ENCODE assay signal across 12 cellular contexts in genomic region chrX:70479197-70479969, GRCh38. TPM values are rescaled to one million over a fixed set of nuclear protein-coding genes. Genes with fewer than 3 reads are reported as not detected.
DNase-seq lines count a peak whose midpoint lies in the region; ATAC-seq, FAIRE-seq and TF ChIP-seq lines count a peak whose summit lies in the region.
"Had no signal": no experiment of that assay in that cellular context is flagged by ENCODE, and none has a peak within 500 bp of the region (broad histone marks: within the 10 kb centered on the region; RNA-seq: fewer than 3 reads in every experiment).

No MANE protein-coding gene starts in this region.

- TF ChIP-seq CTCF in A549 (IDR thresholded peaks at IDR 0.05) (no peak), chondrocyte (IDR thresholded peaks at IDR 0.05) (no peak)

- H3K27ac Mint-ChIP-seq in chondrocyte (ENCODE audit: unreplicated experiment): peak overlapping the region; percentile 79
- H3K27ac Mint-ChIP-seq: CD4-positive, alpha-beta T cell; stimulated activated naive B cell treated with anti-CD40 and anti-IgM and Interleukin-4, amounts not matched to agents 10 μg/mL and 1 μg/mL and 100 μg/mL, for 72 hours; T-cell had no signal

- H3K4me3 ChIP-seq in A549 (no peak overlapping the region), mesenchymal stem cell (ENCODE audit: insufficient read depth in 1 of 2, low read depth in 1 of 2, low read length in 2 of 2) (peak overlapping the region in 1 of 2 experiments; percentile 52)

- H3K27me3 ChIP-seq in mesenchymal stem cell (ENCODE audit: control insufficient read depth in 1 of 2, insufficient read depth in 1 of 2, low read length in 2 of 2): peaks cover 0 to 46% of the 10 kb centered on the region in 2 experiments

- no peak overlapping the region for H2BK120ac ChIP-seq in mesenchymal stem cell (ENCODE audit: low read depth, low read length)

- peaks cover 46% of the 10 kb centered on the region for H3K4me1 ChIP-seq in A549
- peaks cover 12% of the 10 kb centered on the region for H3K4me1 ChIP-seq in mesenchymal stem cell (ENCODE audit: control insufficient read depth, insufficient read depth, low read depth, low read length)

- peak overlapping the region; percentile 66 for H3K9ac ChIP-seq in mesenchymal stem cell (ENCODE audit: low read length)

- H3K9me3 ChIP-seq in A549 (no peaks in the 10 kb centered on the region), mesenchymal stem cell (ENCODE audit: control insufficient read depth, low read length) (no peaks in the 10 kb centered on the region)

- H4K91ac ChIP-seq in mesenchymal stem cell (ENCODE audit: low read length): no peak overlapping the region

- H2BK12ac ChIP-seq in mesenchymal stem cell (ENCODE audit: low read length in 2 of 2): no peak overlapping the region

- DNase-seq in A549 (ENCODE audit: low read depth in 1 of 2, low spot score in 1 of 2) (peak; percentile 9 to 58), LHCN-M2 (ENCODE audit: low read depth) (peak; percentile 71), chondrocyte (ENCODE audit: low spot score) (no peak), mesenchymal stem cell (peak; percentile 89), G401 (ENCODE audit: low spot score) (no peak)
- DNase-seq in activated CD4-positive, alpha-beta T cell treated with anti-CD3 and anti-CD28 coated beads for 1 hour: no peak
- DNase-seq: CD4-positive, alpha-beta T cell; stimulated activated naive B cell treated with anti-CD40 and anti-IgM and Interleukin-4, amounts not matched to agents 10 μg/mL and 1 μg/mL and 100 μg/mL, for 72 hours; T-cell had no signal

- no peak overlapping the region for H2AFZ ChIP-seq in mesenchymal stem cell (ENCODE audit: low read depth, low read length)

- POLR2A ChIA-PET in A549 (lab: Yijun Ruan, JAX): interaction anchor here (1.0 kb wide), 1 partner anchor 8 kb away, joined by 3 read pairs; no protein-coding TSS in a partner anchor

- H3K23ac ChIP-seq in mesenchymal stem cell (ENCODE audit: low read length in 2 of 2): no peak overlapping the region

- no peaks in the 10 kb centered on the region for H3K27me3 Mint-ChIP-seq in chondrocyte (ENCODE audit: low read depth)
- H3K27me3 Mint-ChIP-seq: CD4-positive, alpha-beta T cell had no signal

- H3K36me3 Mint-ChIP-seq in chondrocyte (ENCODE audit: low read depth): no peaks in the 10 kb centered on the region
- H3K36me3 Mint-ChIP-seq: IgD-negative memory B cell; stimulated activated naive B cell treated with anti-CD40 and anti-IgM and Interleukin-4, amounts not matched to agents 10 μg/mL and 1 μg/mL and 100 μg/mL, for 72 hours had no signal

- H3K27ac ChIP-seq in A549 (peak overlapping the region; percentile 61 to 79), mesenchymal stem cell (ENCODE audit: low read length, poor library complexity, severe bottlenecking) (peak overlapping the region; percentile 20)

- H3K79me1 ChIP-seq in mesenchymal stem cell (replicated peaks; ENCODE audit: low read length, poor library complexity, severe bottlenecking): peaks cover 4% of the 10 kb centered on the region

- H3K4me3 Mint-ChIP-seq in chondrocyte (ENCODE audit: unreplicated experiment): no peak overlapping the region
- H3K4me3 Mint-ChIP-seq: CD4-positive, alpha-beta T cell; IgD-negative memory B cell; stimulated activated naive B cell treated with anti-CD40 and anti-IgM and Interleukin-4, amounts not matched to agents 10 μg/mL and 1 μg/mL and 100 μg/mL, for 72 hours; T-cell had no signal

- H3K14ac ChIP-seq in mesenchymal stem cell (ENCODE audit: low read length in 2 of 2): no peak overlapping the region

- peak overlapping the region; percentile 24 to 33 for H3K18ac ChIP-seq in mesenchymal stem cell (ENCODE audit: low read depth in 1 of 2, low read length in 2 of 2)

- no peak for FAIRE-seq in A549 (lab: Jason Lieb, UNC)

- no peak for TF ChIP-seq EP300 in A549 (IDR thresholded peaks at IDR 0.05)

- TF ChIP-seq POLR2A in A549 (IDR thresholded peaks at IDR 0.05; ENCODE audit: low read length): no peak

- no peak for TF ChIP-seq RAD21 in A549 (conservative IDR thresholded peaks at IDR 0.05 in 1 of 2, IDR thresholded peaks at IDR 0.05 in 1 of 2)

- peaks cover 47% of the 10 kb centered on the region for H3K4me1 Mint-ChIP-seq in chondrocyte (ENCODE audit: low read depth)
- H3K4me1 Mint-ChIP-seq: IgD-negative memory B cell had no signal

- H2BK5ac ChIP-seq in mesenchymal stem cell (ENCODE audit: low read depth, low read length, poor library complexity, severe bottlenecking): no peak overlapping the region

- no peak overlapping the region for H2BK15ac ChIP-seq in mesenchymal stem cell (ENCODE audit: low read depth, poor library complexity, severe bottlenecking)

- H3K4ac ChIP-seq in mesenchymal stem cell (ENCODE audit: low read depth in 1 of 2, low read length in 2 of 2): peak overlapping the region in 1 of 2 experiments; percentile 4

- H3K36me3 ChIP-seq in mesenchymal stem cell (ENCODE audit: control insufficient read depth in 1 of 2, insufficient read depth in 2 of 2, low read depth in 1 of 2, low read length in 2 of 2): no peaks in the 10 kb centered on the region

- 29% methylated on average over 5 of the region's 5 CpGs for WGBS in A549 (ENCODE audit: missing lambda C conversion rate)
- 0% methylated on average over 1 of the region's 5 CpGs for WGBS in mesenchymal stem cell

- H3K4me2 ChIP-seq in A549 (peak overlapping the region; percentile 71), mesenchymal stem cell (ENCODE audit: low read length, poor library complexity, severe bottlenecking) (no peak overlapping the region)

- H3K9me3 Mint-ChIP-seq in chondrocyte (ENCODE audit: low read depth): no peaks in the 10 kb centered on the region
- H3K9me3 Mint-ChIP-seq: CD4-positive, alpha-beta T cell; IgD-negative memory B cell; stimulated activated naive B cell treated with anti-CD40 and anti-IgM and Interleukin-4, amounts not matched to agents 10 μg/mL and 1 μg/mL and 100 μg/mL, for 72 hours; T-cell had no signal

- CTCF ChIA-PET in A549 (lab: Yijun Ruan, JAX): interaction anchor here (0.6 to 1.8 kb wide), 3 partner anchors 24 to 185 kb away, joined by 3 to 9 read pairs (median 4); no protein-coding TSS in a partner anchor

- H2AK5ac ChIP-seq in mesenchymal stem cell (ENCODE audit: low read length, severe bottlenecking): no peak overlapping the region

- H4K8ac ChIP-seq in mesenchymal stem cell (ENCODE audit: low read length): peak overlapping the region; percentile 84

- in situ Hi-C loops in G401 (cut with HindIII; ENCODE audit: low sequenced_read_pairs): no loop called here

- ATAC-seq in A549: peak; percentile 63 to 78
- ATAC-seq in HG02763 (IDR thresholded peaks at IDR 0.05; ENCODE audit: unreplicated experiment): no peak
- ATAC-seq in GM18873 (IDR thresholded peaks at IDR 0.05; ENCODE audit: low FRiP score, unreplicated experiment): no peak
- ATAC-seq: stimulated activated naive B cell treated with anti-CD40 and anti-IgM and Interleukin-4, amounts not matched to agents 10 μg/mL and 1 μg/mL and 100 μg/mL, for 72 hours; T-cell had no signal

TF ChIP-seq in A549, 52 proteins besides CTCF, POLR2A, EP300 and RAD21:
- no peak for TF ChIP-seq EHF (CRISPR knock-in tag; IDR thresholded peaks at IDR 0.05)
- TF ChIP-seq CHD2 (IDR thresholded peaks at IDR 0.05; ENCODE audit: low read length, partially characterized antibody): no peak
- no peak for TF ChIP-seq ZNF302 (CRISPR knock-in tag; IDR thresholded peaks at IDR 0.05)
- no peak for TF ChIP-seq NR3C1 (IDR thresholded peaks at IDR 0.05)
- TF ChIP-seq MAFK (IDR thresholded peaks at IDR 0.05; ENCODE audit: partially characterized antibody): peak; percentile 39
- no peak for TF ChIP-seq MYC (IDR thresholded peaks at IDR 0.05; ENCODE audit: borderline replicate concordance, low read length)
- no peak for TF ChIP-seq NFE2L2 (conservative IDR thresholded peaks at IDR 0.05; ENCODE audit: low read length)

RNA-seq across cellular contexts. Expression of gene DLG3, which starts 34.7 kb away (rescaled TPM):
- polyA plus RNA-seq in A549 (2011; rRNA removed): 11.2 and 12.8 TPM in 2 replicates
- 1.9 and 2.3 TPM in 2 replicates for polyA plus RNA-seq in A549 (2012; cell fraction: cytosol; rRNA removed)
- polyA plus RNA-seq in A549 (2012; cell fraction: nucleus; rRNA removed): 1.4 and 1.8 TPM in 2 replicates
- polyA plus RNA-seq in A549 (2017; fragmentation: RNase III; extraction: RNeasy Plus Mini Kit Qiagen cat#74134 plus additional on column Dnase treatment): 3.0 to 3.2 TPM (median 3.1 TPM) in 3 replicates
- polyA minus RNA-seq in A549 (2011; rRNA and poly(A)+ RNA removed): 7.1 and 7.8 TPM in 2 replicates
- 6.8 and 13.5 TPM in 2 replicates for total RNA-seq in LHCN-M2 (2014; rRNA removed)
- polyA plus RNA-seq in LHCN-M2 (2012): 3.5 TPM
- total RNA-seq in chondrocyte: 9.9 to 13.1 TPM (median 11.5 TPM) in 3 replicates
- 18.9 TPM for polyA plus RNA-seq in mesenchymal stem cell (2013, experiment 1 of 2)
- 18.3 TPM for polyA plus RNA-seq in mesenchymal stem cell (2013, experiment 2 of 2)
- total RNA-seq in G401 (2014; rRNA removed; shearing (Covaris generic)): 24.0 and 28.0 TPM in 2 replicates

RNA-seq across cellular contexts. Expression of gene GDPD2, which starts 56.3 kb away (rescaled TPM):
- polyA plus RNA-seq in A549 (2011; rRNA removed) (0.04 TPM in 2 replicates), A549 (2017; fragmentation: RNase III; extraction: RNeasy Plus Mini Kit Qiagen cat#74134 plus additional on column Dnase treatment) (0.12 to 0.18 TPM (median 0.12 TPM) in 3 replicates)
- 0.08 TPM in 2 replicates for polyA plus RNA-seq in A549 (2012; cell fraction: cytosol; rRNA removed)
- 1.0 and 1.1 TPM in 2 replicates for polyA plus RNA-seq in A549 (2012; cell fraction: nucleus; rRNA removed)
- polyA minus RNA-seq in A549 (2011; rRNA and poly(A)+ RNA removed): 0.17 and 0.34 TPM in 2 replicates
- total RNA-seq in LHCN-M2 (2014; rRNA removed) (not detected in 2 replicates), chondrocyte (not detected in 3 replicates)
- polyA plus RNA-seq in LHCN-M2 (2012): 0.35 TPM
- polyA plus RNA-seq in mesenchymal stem cell (2013, experiment 1 of 2): not detected
- not detected for polyA plus RNA-seq in mesenchymal stem cell (2013, experiment 2 of 2)
- total RNA-seq in G401 (2014; rRNA removed; shearing (Covaris generic)): 0.54 TPM in 1 of 2 replicates, not detected in the other
- total RNA-seq: CD4-positive, alpha-beta T cell; T-cell had no signal
- polyA plus RNA-seq: IgD-negative memory B cell had no signal

Comparison
In these comparisons a context has a peak if more than half of its experiments do, and no peak if none do; other contexts are left out.
1. ATAC-seq: peak in A549 (2 of 2); none in HG02763 (single experiment) and GM18873 (single experiment).
2. DNase-seq: peak in A549 (2 of 2), LHCN-M2 (single experiment) and mesenchymal stem cell (single experiment); none in chondrocyte (single experiment), activated CD4-positive, alpha-beta T cell treated with anti-CD3 and anti-CD28 coated beads for 1 hour (single experiment) and G401 (single experiment).